ENCODE assay signal across 1 cellular context in genomic region chr16:12588510-12588909, GRCh38.
A peak's percentile ranks its signal among the peaks of the same experiment; 100 is the strongest.
TF ChIP-seq lines count a peak whose summit lies in the region.

No MANE protein-coding gene starts in this region.

TF ChIP-seq in HepG2, 621 proteins besides CTCF, POLR2A, EP300 and RAD21 (continued from another document and continues in another):
- no peak for TF ChIP-seq ZBTB4 (CRISPR knock-in tag; IDR thresholded peaks at IDR 0.05; ENCODE audit: borderline replicate concordance)
- TF ChIP-seq SOX5 (CRISPR knock-in tag; IDR thresholded peaks at IDR 0.05; ENCODE audit: borderline replicate concordance), result 0 out of 2 replicates have a peak, but pooled peaks have one; percentile 8
- TF ChIP-seq RARA (CRISPR knock-in tag; IDR thresholded peaks at IDR 0.05), result peak; percentile 70
- TF ChIP-seq LCORL (IDR thresholded peaks at IDR 0.05), result no peak
- TF ChIP-seq LCORL (CRISPR knock-in tag; IDR thresholded peaks at IDR 0.05), result 0 out of 2 replicates have a peak, but pooled peaks have one; percentile 2
- no peak for TF ChIP-seq NFE2L1 (CRISPR knock-in tag; IDR thresholded peaks at IDR 0.05; ENCODE audit: borderline replicate concordance)
- peak; percentile 83 for TF ChIP-seq ZMYM3 (CRISPR knock-in tag; IDR thresholded peaks at IDR 0.05)
- peak; percentile 59; the same call in 1 of the 2 replicates for TF ChIP-seq GLMP (CRISPR knock-in tag; IDR thresholded peaks at IDR 0.05; ENCODE audit: borderline replicate concordance)
- TF ChIP-seq ZNF501 (CRISPR knock-in tag; IDR thresholded peaks at IDR 0.05), result peak; percentile 30; the same call in 1 of the 2 replicates
- peak; percentile 64 for TF ChIP-seq HNF4A (CRISPR knock-in tag; IDR thresholded peaks at IDR 0.05)
- TF ChIP-seq ZNF460 (CRISPR knock-in tag; IDR thresholded peaks at IDR 0.05; ENCODE audit: borderline replicate concordance), result no peak
- peak; percentile 44; the same call in 1 of the 2 replicates for TF ChIP-seq HOXA3 (CRISPR knock-in tag; IDR thresholded peaks at IDR 0.05)
- TF ChIP-seq TRIM22 (IDR thresholded peaks at IDR 0.05), result no peak
- no peak for TF ChIP-seq CEBPZ (IDR thresholded peaks at IDR 0.05; ENCODE audit: low read length)
- TF ChIP-seq ARID5B (CRISPR knock-in tag; IDR thresholded peaks at IDR 0.05), result peak; percentile 46; the same call in 1 of the 2 replicates
- peak; percentile 35; the same call in 1 of the 2 replicates for TF ChIP-seq CEBPB (IDR thresholded peaks at IDR 0.05; ENCODE audit: borderline replicate concordance, low read depth, low read length)
- no peak for TF ChIP-seq NR2F6 (IDR thresholded peaks at IDR 0.05)
- TF ChIP-seq NR2F6 (CRISPR knock-in tag; IDR thresholded peaks at IDR 0.05), result peak; percentile 57
- TF ChIP-seq SAP130 (CRISPR knock-in tag; IDR thresholded peaks at IDR 0.05; ENCODE audit: low read depth), result 0 out of 2 replicates have a peak, but pooled peaks have one; percentile 16
- no peak for TF ChIP-seq JUND (CRISPR knock-in tag; IDR thresholded peaks at IDR 0.05)
- peak; percentile 13; the same call in 1 of the 2 replicates for TF ChIP-seq ZNF580 (CRISPR knock-in tag; IDR thresholded peaks at IDR 0.05; ENCODE audit: borderline replicate concordance, low read depth)
- peak; percentile 77 to 80 for TF ChIP-seq NR2F1 (CRISPR knock-in tag; IDR thresholded peaks at IDR 0.05)
- TF ChIP-seq YY1 (IDR thresholded peaks at IDR 0.05; ENCODE audit: insufficient read depth, insufficient replicate concordance, low read depth, low read length), result no peak
- no peak for TF ChIP-seq TFE3 (CRISPR knock-in tag; IDR thresholded peaks at IDR 0.05)
- TF ChIP-seq MIER2 (CRISPR knock-in tag; IDR thresholded peaks at IDR 0.05), result no peak
- TF ChIP-seq BRCA1 (CRISPR knock-in tag; IDR thresholded peaks at IDR 0.05), result no peak
- TF ChIP-seq ZNF121 (CRISPR knock-in tag; IDR thresholded peaks at IDR 0.05), result peak; percentile 99
- TF ChIP-seq FOXM1 (CRISPR knock-in tag; IDR thresholded peaks at IDR 0.05), result no peak
- no peak for TF ChIP-seq NKX3-1 (CRISPR knock-in tag; IDR thresholded peaks at IDR 0.05)
- TF ChIP-seq GATAD2A (CRISPR knock-in tag; IDR thresholded peaks at IDR 0.05), result peak; percentile 29; the same call in 1 of the 2 replicates
- TF ChIP-seq SMC3 (IDR thresholded peaks at IDR 0.05; ENCODE audit: low read length), result 0 out of 2 replicates have a peak, but pooled peaks have one; percentile 10
- peak; percentile 49 for TF ChIP-seq FOSL2 (CRISPR knock-in tag; IDR thresholded peaks at IDR 0.05)
- no peak for TF ChIP-seq ZBTB3 (CRISPR knock-in tag; IDR thresholded peaks at IDR 0.05; ENCODE audit: borderline replicate concordance, low read depth)
- TF ChIP-seq DZIP1 (CRISPR knock-in tag; IDR thresholded peaks at IDR 0.05), result 0 out of 2 replicates have a peak, but pooled peaks have one; percentile 48
- no peak for TF ChIP-seq KMT2B (CRISPR knock-in tag; IDR thresholded peaks at IDR 0.05)
- TF ChIP-seq NR1H2 (CRISPR knock-in tag; IDR thresholded peaks at IDR 0.05; ENCODE audit: borderline replicate concordance, low read depth), result no peak
- TF ChIP-seq ADNP (CRISPR knock-in tag; IDR thresholded peaks at IDR 0.05), result peak; percentile 44; the same call in 1 of the 2 replicates
- no peak for TF ChIP-seq ZNF335 (CRISPR knock-in tag; IDR thresholded peaks at IDR 0.05)
- TF ChIP-seq SALL1 (CRISPR knock-in tag; IDR thresholded peaks at IDR 0.05), result peak; percentile 74
- 0 out of 2 replicates have a peak, but pooled peaks have one; percentile 16 for TF ChIP-seq KDM6A (CRISPR knock-in tag; IDR thresholded peaks at IDR 0.05; ENCODE audit: low read depth)
- no peak for TF ChIP-seq MTA1 (CRISPR knock-in tag; IDR thresholded peaks at IDR 0.05; ENCODE audit: borderline replicate concordance)
- TF ChIP-seq EED (CRISPR knock-in tag; IDR thresholded peaks at IDR 0.05), result no peak
- no peak for TF ChIP-seq BCL6 (CRISPR knock-in tag; IDR thresholded peaks at IDR 0.05)
- TF ChIP-seq MED1 (CRISPR knock-in tag; IDR thresholded peaks at IDR 0.05), result peak; percentile 56; the same call in 1 of the 2 replicates
- 0 out of 2 replicates have a peak, but pooled peaks have one; percentile 22 for TF ChIP-seq HIC2 (CRISPR knock-in tag; IDR thresholded peaks at IDR 0.05; ENCODE audit: low read depth)
